27 cellular contexts compared by ENCODE assay signal in the genomic region with DNA sequence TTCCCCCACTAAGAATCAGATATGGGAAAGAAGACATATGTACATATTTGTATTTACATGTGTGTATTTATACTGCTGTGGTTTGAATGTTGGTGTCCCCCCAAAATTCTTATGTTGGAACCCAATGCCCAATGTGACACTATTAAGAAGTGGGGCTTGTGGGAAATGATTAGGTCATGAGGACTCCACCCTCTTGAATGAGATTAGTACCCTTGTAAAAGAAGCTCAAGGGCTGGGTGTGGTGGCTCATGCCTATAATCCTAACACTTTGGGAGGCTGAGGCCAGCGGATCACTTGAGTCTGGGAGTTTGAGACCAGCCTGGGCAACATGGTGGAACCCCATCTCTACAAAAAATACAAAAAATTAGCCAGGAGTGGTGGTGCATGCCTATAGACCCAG. TPM values are rescaled to one million over a fixed set of nuclear protein-coding genes. Genes with fewer than 3 reads are reported as not detected.
DNase-seq lines count a peak whose midpoint lies in the region; ATAC-seq and TF ChIP-seq lines count a peak whose summit lies in the region.
"Had no signal": no experiment of that assay in that cellular context is flagged by ENCODE, and none has a peak within 500 bp of the region (broad histone marks: within the 10 kb centered on the region; RNA-seq: fewer than 3 reads in every experiment).

No MANE protein-coding gene starts in this region.

- H3K4me1 ChIP-seq in IMR-90 (ENCODE audit: control insufficient read depth, insufficient read depth, low read length) (peaks cover 2% of the 10 kb centered on the region; the same call in 1 of the 2 replicates), mesenchymal stem cell (ENCODE audit: control insufficient read depth, insufficient read depth, low read depth, low read length) (peaks cover 3% of the 10 kb centered on the region), trophoblast cell (ENCODE audit: control insufficient read depth in 1 of 2, insufficient read depth in 2 of 2, low read length in 2 of 2) (peaks cover 17 to 20% of the 10 kb centered on the region in 2 experiments)
- H3K4me1 ChIP-seq: BE2C had no signal

- H3K4me3 ChIP-seq in IMR-90 (ENCODE audit: insufficient read depth, low read depth, low read length) (no peak overlapping the region), mesenchymal stem cell (ENCODE audit: insufficient read depth in 1 of 2, low read depth in 1 of 2, low read length in 2 of 2) (no peak overlapping the region), trophoblast cell (ENCODE audit: low read depth, low read length) (no peak overlapping the region)
- H3K4me3 ChIP-seq: BLaER1, GM12878 had no signal

- no peak overlapping the region for H2BK12ac ChIP-seq in mesenchymal stem cell (ENCODE audit: low read length in 2 of 2)
- peak overlapping the region; percentile 86 for H2BK12ac ChIP-seq in trophoblast cell (ENCODE audit: low read length)

- TF ChIP-seq CTCF in IMR-90 (conservative IDR thresholded peaks at IDR 0.05; ENCODE audit: low read depth, low read length) = no peak

- H3K9me3 ChIP-seq in IMR-90 (ENCODE audit: control insufficient read depth, insufficient read depth, low read length) (no peaks in the 10 kb centered on the region), mesenchymal stem cell (ENCODE audit: control insufficient read depth, low read length) (no peaks in the 10 kb centered on the region), trophoblast cell (ENCODE audit: insufficient read depth, low read depth, low read length) (no peaks in the 10 kb centered on the region)
- H3K9me3 ChIP-seq: BE2C had no signal

- no peak for TF ChIP-seq POLR2A in IMR-90 (IDR thresholded peaks at IDR 0.05; ENCODE audit: low read depth, low read length)

- H4K91ac ChIP-seq in IMR-90 (ENCODE audit: insufficient read depth, low read depth, low read length) = no peak overlapping the region
- H4K91ac ChIP-seq in mesenchymal stem cell (ENCODE audit: low read length) = no peak overlapping the region
- H4K91ac ChIP-seq in trophoblast cell (ENCODE audit: low read depth, low read length) = peak overlapping the region; percentile 72

- 0 out of 2 replicates have a peak, but pooled peaks cover 3% of the 10 kb centered on the region for H3K9me1 ChIP-seq in IMR-90 (ENCODE audit: insufficient read depth, low read length)

- dilution Hi-C loops in IMR-90 (cut with HindIII; ENCODE audit: low sequenced_read_pairs, unreplicated experiment) = no loop called here

- H2BK5ac ChIP-seq in IMR-90 (ENCODE audit: low read depth, low read length, poor library complexity, severe bottlenecking) (no peak overlapping the region), mesenchymal stem cell (ENCODE audit: low read depth, low read length, poor library complexity, severe bottlenecking) (peak overlapping the region; percentile 12), trophoblast cell (ENCODE audit: low read depth, low read length, poor library complexity) (peak overlapping the region; percentile 91)

- H3K27me3 ChIP-seq in IMR-90 (ENCODE audit: control insufficient read depth, insufficient read depth, low read length) = no peaks in the 10 kb centered on the region
- no peaks in the 10 kb centered on the region for H3K27me3 ChIP-seq in mesenchymal stem cell (ENCODE audit: control insufficient read depth in 1 of 2, insufficient read depth in 1 of 2, low read length in 2 of 2)
- H3K27me3 ChIP-seq in trophoblast cell (ENCODE audit: insufficient read depth, low read length) = no peaks in the 10 kb centered on the region
- H3K27me3 ChIP-seq: BE2C, BLaER1 had no signal

- peak overlapping the region; percentile 59 for H3K27ac Mint-ChIP-seq in activated naive CD4-positive, alpha-beta T cell treated with anti-CD3 and anti-CD28 coated beads, Interleukin-2, amount 50 U/mL, for 24 hours
- H3K27ac Mint-ChIP-seq: CD14-positive monocyte; CD4-positive, alpha-beta memory T cell had no signal

- intact Hi-C loops in IMR-90 (cut with micrococcal nuclease) = loop anchor here (5.0 kb wide), 1 partner anchor 48 kb away; no protein-coding TSS in a partner anchor

- H2AK9ac ChIP-seq in IMR-90 (replicated peaks; ENCODE audit: low read depth, low read length, poor library complexity) = no peak overlapping the region

- H2BK120ac ChIP-seq in IMR-90 (ENCODE audit: low read depth, low read length) = no peak overlapping the region
- H2BK120ac ChIP-seq in mesenchymal stem cell (ENCODE audit: low read depth, low read length) = no peak overlapping the region
- H2BK120ac ChIP-seq in trophoblast cell (ENCODE audit: insufficient read depth, low read length, poor library complexity) = peak overlapping the region; percentile 95

- H3K4ac ChIP-seq in IMR-90 (ENCODE audit: low read depth, low read length) = no peak overlapping the region
- H3K4ac ChIP-seq in mesenchymal stem cell (ENCODE audit: low read depth in 1 of 2, low read length in 2 of 2) = no peak overlapping the region
- H3K4ac ChIP-seq in trophoblast cell (ENCODE audit: low read depth, low read length) = peak overlapping the region; percentile 60

- no CpG with 5 or more reads among the region's 1 CpG for WGBS in IMR-90 (ENCODE audit: extremely low coverage in 2 of 2, insufficient read length in 1 of 2), 2 experiments
- 100% methylated on average over 1 of the region's 1 CpG for WGBS in mesenchymal stem cell
- no CpG with 5 or more reads among the region's 1 CpG for WGBS in trophoblast cell (ENCODE audit: extremely low coverage, insufficient coverage, insufficient read length)

- H4K20me1 ChIP-seq in IMR-90 (ENCODE audit: insufficient read depth, low read length) = peaks cover 3% of the 10 kb centered on the region; the same call in 1 of the 2 replicates
- H4K20me1 ChIP-seq: BLaER1 had no signal

- no TSS peak for BruUV-seq in IMR-90 (replicated peaks; lab: Mats Ljungman, UMichigan)

- H2BK15ac ChIP-seq in IMR-90 (ENCODE audit: low read depth, low read length) (no peak overlapping the region), mesenchymal stem cell (ENCODE audit: low read depth, poor library complexity, severe bottlenecking) (no peak overlapping the region)

- in situ Hi-C loops in IMR-90 (cut with MboI; ENCODE audit: low sequenced_read_pairs) = no loop called here

- H3K4me2 ChIP-seq in IMR-90 (ENCODE audit: low read depth, low read length) (no peak overlapping the region), mesenchymal stem cell (ENCODE audit: low read length, poor library complexity, severe bottlenecking) (no peak overlapping the region), trophoblast cell (ENCODE audit: low read length) (no peak overlapping the region)
- H3K4me2 ChIP-seq: BLaER1 had no signal

- no peak overlapping the region for H3K27ac ChIP-seq in IMR-90 (ENCODE audit: insufficient read depth, low read length)
- H3K27ac ChIP-seq in mesenchymal stem cell (ENCODE audit: low read length, poor library complexity, severe bottlenecking) = no peak overlapping the region
- peak overlapping the region; percentile 76 for H3K27ac ChIP-seq in trophoblast cell (ENCODE audit: low read depth, low read length)
- H3K27ac ChIP-seq: BLaER1 had no signal

- H3K36me3 Mint-ChIP-seq in activated naive CD4-positive, alpha-beta T cell treated with anti-CD3 and anti-CD28 coated beads, Interleukin-2, amount 50 U/mL, for 24 hours = no peaks in the 10 kb centered on the region
- H3K36me3 Mint-ChIP-seq: CD14-positive monocyte; CD4-positive, CD25-positive, alpha-beta regulatory T cell had no signal

- no peaks in the 10 kb centered on the region for H3K36me3 ChIP-seq in IMR-90 (ENCODE audit: control insufficient read depth, insufficient read depth, low read length)
- no peaks in the 10 kb centered on the region for H3K36me3 ChIP-seq in mesenchymal stem cell (ENCODE audit: control insufficient read depth in 1 of 2, insufficient read depth in 2 of 2, low read depth in 1 of 2, low read length in 2 of 2)
- H3K36me3 ChIP-seq in trophoblast cell (ENCODE audit: control insufficient read depth in 1 of 2, insufficient read depth in 2 of 2, low read length in 2 of 2) = no peaks in the 10 kb centered on the region
- H3K36me3 ChIP-seq: BLaER1 had no signal

- H4K8ac ChIP-seq in IMR-90 (ENCODE audit: low read depth in 2 of 2, low read length in 2 of 2) (no peak overlapping the region), mesenchymal stem cell (ENCODE audit: low read length) (no peak overlapping the region), trophoblast cell (ENCODE audit: low read depth, low read length) (peak overlapping the region; percentile 58)

- H3K14ac ChIP-seq in IMR-90 (replicated peaks; ENCODE audit: low read depth, low read length) (no peak overlapping the region), mesenchymal stem cell (ENCODE audit: low read length in 2 of 2) (no peak overlapping the region), trophoblast cell (ENCODE audit: low read length) (peak overlapping the region; percentile 74)

- no peak for ATAC-seq in IMR-90 (ENCODE audit: low read depth)
- no peak for ATAC-seq in GM19324 (IDR thresholded peaks at IDR 0.05; ENCODE audit: low FRiP score, unreplicated experiment)
- ATAC-seq: GM12878 had no signal

- H4K5ac ChIP-seq in IMR-90 (ENCODE audit: low read depth, low read length) = no peak overlapping the region

- peaks cover 9% of the 10 kb centered on the region for H3K79me2 ChIP-seq in trophoblast cell (ENCODE audit: control insufficient read depth, insufficient read depth, low read length, poor library complexity)

- peaks cover 6% of the 10 kb centered on the region in 2 experiments; a peak in 3 of 4 replicates for H3K79me1 ChIP-seq in IMR-90 (ENCODE audit: low read depth in 1 of 2, low read length in 2 of 2)
- no peaks in the 10 kb centered on the region for H3K79me1 ChIP-seq in mesenchymal stem cell (replicated peaks; ENCODE audit: low read length, poor library complexity, severe bottlenecking)
- peaks cover 41% of the 10 kb centered on the region for H3K79me1 ChIP-seq in trophoblast cell (ENCODE audit: low read length)

- H3K27me3 Mint-ChIP-seq in activated naive CD4-positive, alpha-beta T cell treated with anti-CD3 and anti-CD28 coated beads, Interleukin-2, amount 50 U/mL, for 24 hours = no peaks in the 10 kb centered on the region

- H4K12ac ChIP-seq in trophoblast cell (ENCODE audit: low read depth, low read length) = peak overlapping the region; percentile 37

- H3K18ac ChIP-seq in IMR-90 (ENCODE audit: low read depth, low read length) (no peak overlapping the region), mesenchymal stem cell (ENCODE audit: low read depth in 1 of 2, low read length in 2 of 2) (no peak overlapping the region), trophoblast cell (ENCODE audit: low read length) (peak overlapping the region; percentile 63)

- H2AK5ac ChIP-seq in IMR-90 (ENCODE audit: low read depth, low read length) (0 out of 2 replicates have a peak overlapping the region, but pooled peaks have one; percentile 8), mesenchymal stem cell (ENCODE audit: low read length, severe bottlenecking) (no peak overlapping the region), trophoblast cell (ENCODE audit: low read length) (peak overlapping the region; percentile 49)

- CTCF ChIA-PET in IMR-90 (lab: Yijun Ruan, JAX) = interaction anchor here (0.6 kb wide), 1 partner anchor 424 kb away, joined by 3 read pairs; no protein-coding TSS in a partner anchor

- no peak overlapping the region for H2AFZ ChIP-seq in IMR-90 (replicated peaks; ENCODE audit: low read length, poor library complexity)
- no peak overlapping the region for H2AFZ ChIP-seq in mesenchymal stem cell (ENCODE audit: low read depth, low read length)
- no peak overlapping the region for H2AFZ ChIP-seq in trophoblast cell (ENCODE audit: insufficient read depth, low read length, poor library complexity)

- no peak overlapping the region for H3K56ac ChIP-seq in IMR-90 (ENCODE audit: extremely low read depth, insufficient read depth, low read length)

- no peak overlapping the region for H2BK20ac ChIP-seq in IMR-90 (ENCODE audit: low read depth, low read length)

- no peak overlapping the region for H3K9ac ChIP-seq in IMR-90 (ENCODE audit: low read depth, low read length)
- H3K9ac ChIP-seq in mesenchymal stem cell (ENCODE audit: low read length) = no peak overlapping the region
- H3K9ac ChIP-seq in trophoblast cell (ENCODE audit: low read length) = no peak overlapping the region
- H3K9ac ChIP-seq: BLaER1 had no signal

- H3K23ac ChIP-seq in IMR-90 (ENCODE audit: low read depth, low read length) = no peak overlapping the region
- no peak overlapping the region for H3K23ac ChIP-seq in mesenchymal stem cell (ENCODE audit: low read length in 2 of 2)
- H3K23ac ChIP-seq in trophoblast cell (ENCODE audit: low read length) = no peak overlapping the region

- peaks cover 12% of the 10 kb centered on the region for H3K4me1 Mint-ChIP-seq in activated naive CD4-positive, alpha-beta T cell treated with anti-CD3 and anti-CD28 coated beads, Interleukin-2, amount 50 U/mL, for 24 hours

- POLR2A ChIA-PET in IMR-90 (lab: Charles Lee; ENCODE audit: unreplicated experiment) = no interaction called here

- no peak for TF ChIP-seq RAD21 in IMR-90 (IDR thresholded peaks at IDR 0.05; ENCODE audit: low read length)

- H3K9me3 Mint-ChIP-seq in activated naive CD4-positive, alpha-beta T cell treated with anti-CD3 and anti-CD28 coated beads, Interleukin-2, amount 50 U/mL, for 24 hours = no peaks in the 10 kb centered on the region
- H3K9me3 Mint-ChIP-seq: CD4-positive, alpha-beta memory T cell; CD4-positive, CD25-positive, alpha-beta regulatory T cell; CD8-positive, alpha-beta memory T cell had no signal

- H3K4me3 Mint-ChIP-seq in activated naive CD4-positive, alpha-beta T cell treated with anti-CD3 and anti-CD28 coated beads, Interleukin-2, amount 50 U/mL, for 24 hours = no peak overlapping the region
- H3K4me3 Mint-ChIP-seq: CD14-positive monocyte; CD4-positive, CD25-positive, alpha-beta regulatory T cell had no signal

- no peak for DNase-seq in activated naive CD4-positive, alpha-beta T cell treated with anti-CD3 and anti-CD28 coated beads, Interleukin-2, amount 50 U/mL, for 16 hours
- DNase-seq in IMR-90 (no peak), mesenchymal stem cell (no peak), trophoblast cell (no peak)
- DNase-seq in activated CD4-positive, CD25-positive, alpha-beta regulatory T cell (lab: John Stamatoyannopoulos, UW) = no peak
- no peak for DNase-seq in stimulated activated naive CD4-positive, alpha-beta T cell treated with Interleukin-2 at 50 U/mL for 16 hours (lab: John Stamatoyannopoulos, UW)
- DNase-seq: 8988T; ACHN; BE2C; C1 segment of cervical spinal cord; CD4-positive, alpha-beta memory T cell; CD4-positive, CD25-positive, alpha-beta regulatory T cell; CD8-positive, alpha-beta memory T cell; COR-L47; DMS 273 treated with DMSO at 0.1 percent for 48 hours; DMS153; DMS79; DND-41; EL; GDM1 had no signal

RNA-seq across cellular contexts. Expression of a gene that starts 3.9 kb away (rescaled TPM):
- total RNA-seq in IMR-90 (2012; rRNA removed) = 10.0 and 17.2 TPM in 2 replicates
- polyA plus RNA-seq in IMR-90 (2012; rRNA removed) = 3.8 and 5.4 TPM in 2 replicates
- polyA plus RNA-seq in IMR-90 (2012; cell fraction: cytosol; rRNA removed) = 1.1 TPM in 2 replicates
- 0.57 and 2.8 TPM in 2 replicates for polyA plus RNA-seq in IMR-90 (2012; cell fraction: nucleus; rRNA removed; ENCODE audit: low replicate concordance)
- polyA plus RNA-seq in mesenchymal stem cell (2013, experiment 1 of 2) = 12.3 TPM
- polyA plus RNA-seq in mesenchymal stem cell (2013, experiment 2 of 2) = 13.6 TPM
- polyA plus RNA-seq in trophoblast cell (2013) = 26.5 and 28.9 TPM in 2 replicates

RNA-seq across cellular contexts. Expression of a gene that starts 21.8 kb away (rescaled TPM):
- not detected in 2 replicates for total RNA-seq in IMR-90 (2012; rRNA removed)
- not detected in 2 replicates for polyA plus RNA-seq in IMR-90 (2012; rRNA removed)
- not detected in 2 replicates for polyA plus RNA-seq in IMR-90 (2012; cell fraction: cytosol; rRNA removed)
- polyA plus RNA-seq in IMR-90 (2012; cell fraction: nucleus; rRNA removed; ENCODE audit: low replicate concordance) = not detected in 2 replicates
- 0.03 TPM for polyA plus RNA-seq in mesenchymal stem cell (2013, experiment 1 of 2)
- polyA plus RNA-seq in mesenchymal stem cell (2013, experiment 2 of 2) = 0.01 TPM
- polyA plus RNA-seq in trophoblast cell (2013) = 216 and 232 TPM in 2 replicates
- total RNA-seq: CD4-positive, alpha-beta memory T cell; CD4-positive, CD25-positive, alpha-beta regulatory T cell; CD8-positive, alpha-beta memory T cell; Daoy; GM12878 had no signal
- polyA plus RNA-seq: AG04450 had no signal

RNA-seq across cellular contexts. Expression of a gene that starts 45.6 kb away (rescaled TPM):
- total RNA-seq in IMR-90 (2012; rRNA removed) = 7.9 and 10.6 TPM in 2 replicates
- polyA plus RNA-seq in IMR-90 (2012; rRNA removed) = 5.2 and 6.3 TPM in 2 replicates
- polyA plus RNA-seq in IMR-90 (2012; cell fraction: cytosol; rRNA removed) = 1.6 and 1.7 TPM in 2 replicates
- 1.0 and 9.0 TPM in 2 replicates for polyA plus RNA-seq in IMR-90 (2012; cell fraction: nucleus; rRNA removed; ENCODE audit: low replicate concordance)
- polyA plus RNA-seq in mesenchymal stem cell (2013, experiment 1 of 2) = 11.7 TPM
- 12.0 TPM for polyA plus RNA-seq in mesenchymal stem cell (2013, experiment 2 of 2)
- polyA plus RNA-seq in trophoblast cell (2013) = 0.90 and 1.0 TPM in 2 replicates
- total RNA-seq: CD4-positive, alpha-beta memory T cell; CD4-positive, CD25-positive, alpha-beta regulatory T cell; CD8-positive, alpha-beta memory T cell; GM12878 had no signal
- polyA plus RNA-seq: CD14-positive monocyte; CD4-positive, alpha-beta memory T cell; CD4-positive, CD25-positive, alpha-beta regulatory T cell; CD8-positive, alpha-beta memory T cell had no signal
